21 cellular contexts compared by ENCODE assay signal in the genomic region with DNA sequence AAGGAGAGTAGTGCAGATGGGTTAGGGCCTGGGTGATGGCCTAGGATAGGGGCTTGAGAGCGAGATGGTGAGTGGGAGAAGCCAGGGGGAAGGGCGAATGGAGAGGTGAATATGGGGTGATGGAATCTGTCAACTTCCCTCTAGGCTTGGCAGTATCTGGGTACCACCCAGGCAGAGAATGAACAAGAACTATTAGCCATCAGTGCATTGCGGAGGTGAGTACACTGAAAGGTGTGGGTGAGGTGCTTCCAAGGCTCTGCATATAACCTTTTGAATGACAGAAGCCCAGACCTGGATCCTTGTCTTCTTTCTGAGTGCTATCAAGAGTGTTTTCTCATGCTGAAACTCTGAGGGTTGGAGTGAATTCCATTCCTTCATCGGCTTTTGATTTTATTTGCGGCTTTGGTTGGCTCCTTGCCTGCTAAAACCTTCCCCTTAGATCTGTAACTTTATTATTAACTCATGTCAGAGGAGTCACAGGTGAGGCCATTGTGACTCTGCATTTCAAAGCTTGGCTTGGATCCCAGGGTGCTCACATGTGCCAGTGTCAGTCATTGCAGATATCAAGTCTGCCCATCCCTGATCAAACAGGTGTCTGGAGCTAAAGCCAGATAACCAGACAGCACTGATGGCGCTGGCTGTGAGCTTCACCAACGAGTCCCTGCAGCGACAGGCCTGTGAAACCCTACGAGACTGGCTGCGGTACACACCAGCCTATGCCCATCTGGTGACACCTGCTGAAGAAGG.
"Had no signal": no experiment of that assay in that cellular context is flagged by ENCODE, and none has a peak within 500 bp of the region (broad histone marks: within the 10 kb centered on the region; RNA-seq: fewer than 3 reads in every experiment).

No MANE protein-coding gene starts in this region.

- H3K27ac ChIP-seq: coronary artery, heart right ventricle, left lung, parathyroid adenoma, upper lobe of left lung had no signal

- H3K27ac Mint-ChIP-seq: activated CD8-positive, alpha-beta memory T cell treated with anti-CD3 and anti-CD28 coated beads, Interleukin-2, amount 10 ng/mL, durations not matched to agents 7 days and 5 days; activated CD8-positive, alpha-beta T cell treated with anti-CD3 and anti-CD28 coated beads for 36 hours; activated naive CD8-positive, alpha-beta T cell treated with anti-CD3 and anti-CD28 coated beads, Interleukin-2, amount 50 U/mL, for 24 hours; mesothelial cell of epicardium; T-helper 1 cell treated with Interleukin-12 subunit alpha and Interleukin-12 subunit beta and Interleukin-4 antibody, amounts not matched to agents 30 μg/mL and 1 μg/mL, for 36 hours had no signal

- H3K27me3 Mint-ChIP-seq: activated CD8-positive, alpha-beta memory T cell treated with anti-CD3 and anti-CD28 coated beads, Interleukin-2, amount 10 ng/mL, durations not matched to agents 7 days and 5 days; activated CD8-positive, alpha-beta T cell treated with anti-CD3 and anti-CD28 coated beads for 36 hours; activated naive CD8-positive, alpha-beta T cell treated with anti-CD3 and anti-CD28 coated beads, Interleukin-2, amount 50 U/mL, for 24 hours had no signal

- H3K4me3 Mint-ChIP-seq: activated CD8-positive, alpha-beta memory T cell treated with anti-CD3 and anti-CD28 coated beads, Interleukin-2, amount 10 ng/mL, durations not matched to agents 7 days and 5 days; activated CD8-positive, alpha-beta T cell treated with anti-CD3 and anti-CD28 coated beads for 36 hours; activated naive CD8-positive, alpha-beta T cell treated with anti-CD3 and anti-CD28 coated beads, Interleukin-2, amount 50 U/mL, for 24 hours; mesothelial cell of epicardium; nephron; T-helper 1 cell treated with Interleukin-12 subunit alpha and Interleukin-12 subunit beta and Interleukin-4 antibody, amounts not matched to agents 30 μg/mL and 1 μg/mL, for 36 hours had no signal

- DNase-seq: activated CD4-positive, alpha-beta T cell treated with anti-CD3 and anti-CD28 coated beads for 48 hours; activated CD8-positive, alpha-beta memory T cell treated with anti-CD3 and anti-CD28 coated beads, Interleukin-2, amount 10 ng/mL, durations not matched to agents 7 days and 5 days; activated CD8-positive, alpha-beta T cell treated with anti-CD3 and anti-CD28 coated beads for 36 hours; activated gamma-delta T cell; activated naive CD4-positive, alpha-beta T cell treated with anti-CD3 and anti-CD28 coated beads, Interleukin-2, amount 50 U/mL, for 16 hours; activated naive CD8-positive, alpha-beta T cell treated with anti-CD3 and anti-CD28 coated beads, Interleukin-2, amount 50 U/mL, for 24 hours; activated T-cell treated with anti-CD3 and anti-CD28 coated beads for 4 hours; cerebellar nuclear complex; heart right ventricle; kidney; nucleus accumbens; stimulated activated CD4-positive, alpha-beta T cell treated with anti-CD3 and anti-CD28 coated beads, Interleukin-12 subunit alpha, Interleukin-12 subunit beta, amount 100 ng/mL, for 4 hours; stimulated activated CD4-positive, alpha-beta T cell treated with anti-CD3 and anti-CD28 coated beads, Interleukin-4, amount 100 ng/mL, for 4 hours; stimulated activated naive CD8-positive, alpha-beta T cell treated with anti-CD3 and anti-CD28 coated beads, Interleukin-15, Interleukin-2, amounts not matched to agents 100 U/mL and 50 U/mL, for 24 hours; upper lobe of left lung had no signal

- H3K4me1 Mint-ChIP-seq: activated CD8-positive, alpha-beta memory T cell treated with anti-CD3 and anti-CD28 coated beads, Interleukin-2, amount 10 ng/mL, durations not matched to agents 7 days and 5 days; activated naive CD8-positive, alpha-beta T cell treated with anti-CD3 and anti-CD28 coated beads, Interleukin-2, amount 50 U/mL, for 24 hours; mesothelial cell of epicardium had no signal

- H3K4me1 ChIP-seq: heart right ventricle, left lung, parathyroid adenoma, upper lobe of left lung had no signal

- H2AFZ ChIP-seq: parathyroid adenoma had no signal

- FAIRE-seq: kidney had no signal

- H3K27me3 ChIP-seq: heart right ventricle, left lung, upper lobe of left lung had no signal

- H3K4me3 ChIP-seq: coronary artery, heart right ventricle, left lung, upper lobe of left lung had no signal

- ATAC-seq: activated CD8-positive, alpha-beta memory T cell treated with anti-CD3 and anti-CD28 coated beads, Interleukin-2, amount 10 ng/mL, durations not matched to agents 7 days and 5 days; activated CD8-positive, alpha-beta T cell treated with anti-CD3 and anti-CD28 coated beads for 36 hours; activated naive CD8-positive, alpha-beta T cell treated with anti-CD3 and anti-CD28 coated beads, Interleukin-2, amount 50 U/mL, for 24 hours; heart right ventricle; left lung; stimulated activated naive CD8-positive, alpha-beta T cell treated with anti-CD3 and anti-CD28 coated beads, Interleukin-15, Interleukin-2, amounts not matched to agents 100 U/mL and 50 U/mL, for 24 hours had no signal

- H3K9ac ChIP-seq: parathyroid adenoma had no signal

- H3K79me2 ChIP-seq: parathyroid adenoma had no signal
